In the genomic region with DNA sequence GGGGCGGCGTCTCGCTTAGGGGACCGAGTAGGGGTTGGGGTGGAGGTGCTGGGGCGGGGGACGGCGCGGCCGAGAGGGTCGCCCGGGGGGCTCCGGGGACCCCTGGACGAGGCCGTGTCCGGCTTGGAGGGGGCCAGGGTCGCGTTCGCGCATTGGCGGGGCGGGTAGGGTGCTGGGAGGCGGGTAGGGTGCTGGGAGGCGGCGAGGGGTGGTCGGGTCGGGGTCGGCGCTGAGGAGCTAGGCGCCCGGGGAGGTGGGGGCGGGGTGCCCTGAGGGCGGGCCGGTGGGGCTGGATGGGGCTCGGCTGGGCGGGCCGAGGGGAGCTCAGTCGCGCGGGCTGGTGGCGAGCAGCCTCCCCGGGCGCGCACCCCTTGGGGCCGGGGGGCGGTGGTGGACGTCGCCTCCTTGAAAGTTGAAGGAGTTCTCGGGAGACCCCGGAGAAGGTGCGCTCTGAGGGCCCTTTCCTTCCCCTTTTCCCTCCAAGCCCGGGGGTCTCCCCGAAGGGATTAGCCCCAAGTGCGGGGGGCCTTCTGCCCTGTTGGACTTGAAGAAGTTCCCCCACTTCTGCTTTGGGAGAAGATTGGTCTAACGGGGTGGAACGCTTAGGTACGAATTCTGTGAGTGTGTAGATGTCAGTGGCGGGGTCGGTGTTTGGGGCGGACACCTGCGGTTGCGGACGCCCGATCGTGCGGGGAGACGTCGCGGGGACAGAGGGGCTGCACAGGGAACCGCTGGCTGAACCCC, we compare ENCODE assay signal across 1 cellular context.
TF ChIP-seq lines count a peak whose summit lies in the region.

No MANE protein-coding gene starts in this region.

TF ChIP-seq in HepG2, 621 proteins besides CTCF, POLR2A, EP300 and RAD21 (continued from another document):
- TF ChIP-seq, protein P1, sequence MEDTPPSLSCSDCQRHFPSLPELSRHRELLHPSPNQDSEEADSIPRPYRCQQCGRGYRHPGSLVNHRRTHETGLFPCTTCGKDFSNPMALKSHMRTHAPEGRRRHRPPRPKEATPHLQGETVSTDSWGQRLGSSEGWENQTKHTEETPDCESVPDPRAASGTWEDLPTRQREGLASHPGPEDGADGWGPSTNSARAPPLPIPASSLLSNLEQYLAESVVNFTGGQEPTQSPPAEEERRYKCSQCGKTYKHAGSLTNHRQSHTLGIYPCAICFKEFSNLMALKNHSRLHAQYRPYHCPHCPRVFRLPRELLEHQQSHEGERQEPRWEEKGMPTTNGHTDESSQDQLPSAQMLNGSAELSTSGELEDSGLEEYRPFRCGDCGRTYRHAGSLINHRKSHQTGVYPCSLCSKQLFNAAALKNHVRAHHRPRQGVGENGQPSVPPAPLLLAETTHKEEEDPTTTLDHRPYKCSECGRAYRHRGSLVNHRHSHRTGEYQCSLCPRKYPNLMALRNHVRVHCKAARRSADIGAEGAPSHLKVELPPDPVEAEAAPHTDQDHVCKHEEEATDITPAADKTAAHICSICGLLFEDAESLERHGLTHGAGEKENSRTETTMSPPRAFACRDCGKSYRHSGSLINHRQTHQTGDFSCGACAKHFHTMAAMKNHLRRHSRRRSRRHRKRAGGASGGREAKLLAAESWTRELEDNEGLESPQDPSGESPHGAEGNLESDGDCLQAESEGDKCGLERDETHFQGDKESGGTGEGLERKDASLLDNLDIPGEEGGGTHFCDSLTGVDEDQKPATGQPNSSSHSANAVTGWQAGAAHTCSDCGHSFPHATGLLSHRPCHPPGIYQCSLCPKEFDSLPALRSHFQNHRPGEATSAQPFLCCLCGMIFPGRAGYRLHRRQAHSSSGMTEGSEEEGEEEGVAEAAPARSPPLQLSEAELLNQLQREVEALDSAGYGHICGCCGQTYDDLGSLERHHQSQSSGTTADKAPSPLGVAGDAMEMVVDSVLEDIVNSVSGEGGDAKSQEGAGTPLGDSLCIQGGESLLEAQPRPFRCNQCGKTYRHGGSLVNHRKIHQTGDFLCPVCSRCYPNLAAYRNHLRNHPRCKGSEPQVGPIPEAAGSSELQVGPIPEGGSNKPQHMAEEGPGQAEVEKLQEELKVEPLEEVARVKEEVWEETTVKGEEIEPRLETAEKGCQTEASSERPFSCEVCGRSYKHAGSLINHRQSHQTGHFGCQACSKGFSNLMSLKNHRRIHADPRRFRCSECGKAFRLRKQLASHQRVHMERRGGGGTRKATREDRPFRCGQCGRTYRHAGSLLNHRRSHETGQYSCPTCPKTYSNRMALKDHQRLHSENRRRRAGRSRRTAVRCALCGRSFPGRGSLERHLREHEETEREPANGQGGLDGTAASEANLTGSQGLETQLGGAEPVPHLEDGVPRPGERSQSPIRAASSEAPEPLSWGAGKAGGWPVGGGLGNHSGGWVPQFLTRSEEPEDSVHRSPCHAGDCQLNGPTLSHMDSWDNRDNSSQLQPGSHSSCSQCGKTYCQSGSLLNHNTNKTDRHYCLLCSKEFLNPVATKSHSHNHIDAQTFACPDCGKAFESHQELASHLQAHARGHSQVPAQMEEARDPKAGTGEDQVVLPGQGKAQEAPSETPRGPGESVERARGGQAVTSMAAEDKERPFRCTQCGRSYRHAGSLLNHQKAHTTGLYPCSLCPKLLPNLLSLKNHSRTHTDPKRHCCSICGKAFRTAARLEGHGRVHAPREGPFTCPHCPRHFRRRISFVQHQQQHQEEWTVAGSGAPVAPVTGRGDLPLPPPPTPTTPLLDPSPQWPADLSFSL (CRISPR knock-in tag; IDR thresholded peaks at IDR 0.05), result 0 out of 2 replicates have a peak, but pooled peaks have one; percentile 22
- TF ChIP-seq, protein P2, sequence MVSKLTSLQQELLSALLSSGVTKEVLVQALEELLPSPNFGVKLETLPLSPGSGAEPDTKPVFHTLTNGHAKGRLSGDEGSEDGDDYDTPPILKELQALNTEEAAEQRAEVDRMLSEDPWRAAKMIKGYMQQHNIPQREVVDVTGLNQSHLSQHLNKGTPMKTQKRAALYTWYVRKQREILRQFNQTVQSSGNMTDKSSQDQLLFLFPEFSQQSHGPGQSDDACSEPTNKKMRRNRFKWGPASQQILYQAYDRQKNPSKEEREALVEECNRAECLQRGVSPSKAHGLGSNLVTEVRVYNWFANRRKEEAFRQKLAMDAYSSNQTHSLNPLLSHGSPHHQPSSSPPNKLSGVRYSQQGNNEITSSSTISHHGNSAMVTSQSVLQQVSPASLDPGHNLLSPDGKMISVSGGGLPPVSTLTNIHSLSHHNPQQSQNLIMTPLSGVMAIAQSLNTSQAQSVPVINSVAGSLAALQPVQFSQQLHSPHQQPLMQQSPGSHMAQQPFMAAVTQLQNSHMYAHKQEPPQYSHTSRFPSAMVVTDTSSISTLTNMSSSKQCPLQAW (CRISPR knock-in tag; IDR thresholded peaks at IDR 0.05), result peak; percentile 17; the same call in 1 of the 2 replicates
- TF ChIP-seq ZBTB7B (CRISPR knock-in tag; IDR thresholded peaks at IDR 0.05), result 0 out of 2 replicates have a peak, but pooled peaks have one; percentile 29
- TF ChIP-seq HNRNPLL (IDR thresholded peaks at IDR 0.05; ENCODE audit: low read depth, low read length, poor library complexity, severe bottlenecking), result peak; percentile 36
- TF ChIP-seq EEA1 (CRISPR knock-in tag; IDR thresholded peaks at IDR 0.05; ENCODE audit: borderline replicate concordance), result no peak
- TF ChIP-seq, protein P3, sequence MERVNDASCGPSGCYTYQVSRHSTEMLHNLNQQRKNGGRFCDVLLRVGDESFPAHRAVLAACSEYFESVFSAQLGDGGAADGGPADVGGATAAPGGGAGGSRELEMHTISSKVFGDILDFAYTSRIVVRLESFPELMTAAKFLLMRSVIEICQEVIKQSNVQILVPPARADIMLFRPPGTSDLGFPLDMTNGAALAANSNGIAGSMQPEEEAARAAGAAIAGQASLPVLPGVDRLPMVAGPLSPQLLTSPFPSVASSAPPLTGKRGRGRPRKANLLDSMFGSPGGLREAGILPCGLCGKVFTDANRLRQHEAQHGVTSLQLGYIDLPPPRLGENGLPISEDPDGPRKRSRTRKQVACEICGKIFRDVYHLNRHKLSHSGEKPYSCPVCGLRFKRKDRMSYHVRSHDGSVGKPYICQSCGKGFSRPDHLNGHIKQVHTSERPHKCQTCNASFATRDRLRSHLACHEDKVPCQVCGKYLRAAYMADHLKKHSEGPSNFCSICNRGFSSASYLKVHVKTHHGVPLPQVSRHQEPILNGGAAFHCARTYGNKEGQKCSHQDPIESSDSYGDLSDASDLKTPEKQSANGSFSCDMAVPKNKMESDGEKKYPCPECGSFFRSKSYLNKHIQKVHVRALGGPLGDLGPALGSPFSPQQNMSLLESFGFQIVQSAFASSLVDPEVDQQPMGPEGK (CRISPR knock-in tag; IDR thresholded peaks at IDR 0.05), result 0 out of 2 replicates have a peak, but pooled peaks have one; percentile 27
- TF ChIP-seq SALL1 (CRISPR knock-in tag; IDR thresholded peaks at IDR 0.05), result peak; percentile 27; the same call in 1 of the 2 replicates
- TF ChIP-seq, protein P4, sequence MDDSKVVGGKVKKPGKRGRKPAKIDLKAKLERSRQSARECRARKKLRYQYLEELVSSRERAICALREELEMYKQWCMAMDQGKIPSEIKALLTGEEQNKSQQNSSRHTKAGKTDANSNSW (CRISPR knock-in tag; IDR thresholded peaks at IDR 0.05; ENCODE audit: borderline replicate concordance), result no peak
- TF ChIP-seq GABPB1 (CRISPR knock-in tag; IDR thresholded peaks at IDR 0.05), result 0 out of 2 replicates have a peak, but pooled peaks have one; percentile 32
- TF ChIP-seq CEBPG (CRISPR knock-in tag; IDR thresholded peaks at IDR 0.05), result no peak
- TF ChIP-seq KDM2A (CRISPR knock-in tag; IDR thresholded peaks at IDR 0.05; ENCODE audit: borderline replicate concordance, low read depth), result 0 out of 2 replicates have a peak, but pooled peaks have one; percentile 40
- TF ChIP-seq, protein P5, sequence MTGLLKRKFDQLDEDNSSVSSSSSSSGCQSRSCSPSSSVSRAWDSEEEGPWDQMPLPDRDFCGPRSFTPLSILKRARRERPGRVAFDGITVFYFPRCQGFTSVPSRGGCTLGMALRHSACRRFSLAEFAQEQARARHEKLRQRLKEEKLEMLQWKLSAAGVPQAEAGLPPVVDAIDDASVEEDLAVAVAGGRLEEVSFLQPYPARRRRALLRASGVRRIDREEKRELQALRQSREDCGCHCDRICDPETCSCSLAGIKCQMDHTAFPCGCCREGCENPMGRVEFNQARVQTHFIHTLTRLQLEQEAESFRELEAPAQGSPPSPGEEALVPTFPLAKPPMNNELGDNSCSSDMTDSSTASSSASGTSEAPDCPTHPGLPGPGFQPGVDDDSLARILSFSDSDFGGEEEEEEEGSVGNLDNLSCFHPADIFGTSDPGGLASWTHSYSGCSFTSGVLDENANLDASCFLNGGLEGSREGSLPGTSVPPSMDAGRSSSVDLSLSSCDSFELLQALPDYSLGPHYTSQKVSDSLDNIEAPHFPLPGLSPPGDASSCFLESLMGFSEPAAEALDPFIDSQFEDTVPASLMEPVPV (CRISPR knock-in tag; IDR thresholded peaks at IDR 0.05), result 0 out of 2 replicates have a peak, but pooled peaks have one; percentile 15
- no peak for TF ChIP-seq THAP11 (CRISPR knock-in tag; IDR thresholded peaks at IDR 0.05)
- TF ChIP-seq KLF12 (CRISPR knock-in tag; IDR thresholded peaks at IDR 0.05; ENCODE audit: borderline replicate concordance), result 0 out of 2 replicates have a peak, but pooled peaks have one; percentile 1
- TF ChIP-seq ZBTB7A (CRISPR knock-in tag; IDR thresholded peaks at IDR 0.05), result 0 out of 2 replicates have a peak, but pooled peaks have one; percentile 23
- TF ChIP-seq ZNF329 (CRISPR knock-in tag; IDR thresholded peaks at IDR 0.05; ENCODE audit: low read depth), result no peak
- TF ChIP-seq, protein P6, sequence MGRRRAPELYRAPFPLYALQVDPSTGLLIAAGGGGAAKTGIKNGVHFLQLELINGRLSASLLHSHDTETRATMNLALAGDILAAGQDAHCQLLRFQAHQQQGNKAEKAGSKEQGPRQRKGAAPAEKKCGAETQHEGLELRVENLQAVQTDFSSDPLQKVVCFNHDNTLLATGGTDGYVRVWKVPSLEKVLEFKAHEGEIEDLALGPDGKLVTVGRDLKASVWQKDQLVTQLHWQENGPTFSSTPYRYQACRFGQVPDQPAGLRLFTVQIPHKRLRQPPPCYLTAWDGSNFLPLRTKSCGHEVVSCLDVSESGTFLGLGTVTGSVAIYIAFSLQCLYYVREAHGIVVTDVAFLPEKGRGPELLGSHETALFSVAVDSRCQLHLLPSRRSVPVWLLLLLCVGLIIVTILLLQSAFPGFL (CRISPR knock-in tag; IDR thresholded peaks at IDR 0.05), result no peak
- TF ChIP-seq HIVEP1 (CRISPR knock-in tag; IDR thresholded peaks at IDR 0.05), result 0 out of 2 replicates have a peak, but pooled peaks have one; percentile 36
- no peak for TF ChIP-seq ZBTB1 (CRISPR knock-in tag; IDR thresholded peaks at IDR 0.05; ENCODE audit: borderline replicate concordance)
- TF ChIP-seq SRY (CRISPR knock-in tag; IDR thresholded peaks at IDR 0.05), result no peak
- TF ChIP-seq, protein P7, sequence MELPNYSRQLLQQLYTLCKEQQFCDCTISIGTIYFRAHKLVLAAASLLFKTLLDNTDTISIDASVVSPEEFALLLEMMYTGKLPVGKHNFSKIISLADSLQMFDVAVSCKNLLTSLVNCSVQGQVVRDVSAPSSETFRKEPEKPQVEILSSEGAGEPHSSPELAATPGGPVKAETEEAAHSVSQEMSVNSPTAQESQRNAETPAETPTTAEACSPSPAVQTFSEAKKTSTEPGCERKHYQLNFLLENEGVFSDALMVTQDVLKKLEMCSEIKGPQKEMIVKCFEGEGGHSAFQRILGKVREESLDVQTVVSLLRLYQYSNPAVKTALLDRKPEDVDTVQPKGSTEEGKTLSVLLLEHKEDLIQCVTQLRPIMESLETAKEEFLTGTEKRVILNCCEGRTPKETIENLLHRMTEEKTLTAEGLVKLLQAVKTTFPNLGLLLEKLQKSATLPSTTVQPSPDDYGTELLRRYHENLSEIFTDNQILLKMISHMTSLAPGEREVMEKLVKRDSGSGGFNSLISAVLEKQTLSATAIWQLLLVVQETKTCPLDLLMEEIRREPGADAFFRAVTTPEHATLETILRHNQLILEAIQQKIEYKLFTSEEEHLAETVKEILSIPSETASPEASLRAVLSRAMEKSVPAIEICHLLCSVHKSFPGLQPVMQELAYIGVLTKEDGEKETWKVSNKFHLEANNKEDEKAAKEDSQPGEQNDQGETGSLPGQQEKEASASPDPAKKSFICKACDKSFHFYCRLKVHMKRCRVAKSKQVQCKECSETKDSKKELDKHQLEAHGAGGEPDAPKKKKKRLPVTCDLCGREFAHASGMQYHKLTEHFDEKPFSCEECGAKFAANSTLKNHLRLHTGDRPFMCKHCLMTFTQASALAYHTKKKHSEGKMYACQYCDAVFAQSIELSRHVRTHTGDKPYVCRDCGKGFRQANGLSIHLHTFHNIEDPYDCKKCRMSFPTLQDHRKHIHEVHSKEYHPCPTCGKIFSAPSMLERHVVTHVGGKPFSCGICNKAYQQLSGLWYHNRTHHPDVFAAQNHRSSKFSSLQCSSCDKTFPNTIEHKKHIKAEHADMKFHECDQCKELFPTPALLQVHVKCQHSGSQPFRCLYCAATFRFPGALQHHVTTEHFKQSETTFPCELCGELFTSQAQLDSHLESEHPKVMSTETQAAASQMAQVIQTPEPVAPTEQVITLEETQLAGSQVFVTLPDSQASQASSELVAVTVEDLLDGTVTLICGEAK (IDR thresholded peaks at IDR 0.05), result no peak
- TF ChIP-seq, protein P7 (CRISPR knock-in tag; IDR thresholded peaks at IDR 0.05), result 0 out of 2 replicates have a peak, but pooled peaks have one; percentile 32
- TF ChIP-seq NBN (conservative IDR thresholded peaks at IDR 0.05), result no peak
- no peak for TF ChIP-seq RFX5 (IDR thresholded peaks at IDR 0.05; ENCODE audit: low read depth, low read length)
- TF ChIP-seq ATAD3A (CRISPR knock-in tag; IDR thresholded peaks at IDR 0.05), result no peak
- peak; percentile 40; the same call in 1 of the 2 replicates for TF ChIP-seq ZNF788 (CRISPR knock-in tag; IDR thresholded peaks at IDR 0.05; ENCODE audit: borderline replicate concordance)
- no peak for TF ChIP-seq ADNP (CRISPR knock-in tag; IDR thresholded peaks at IDR 0.05)
